Comparison of ENCODE assay signal across 9 cellular contexts in the genomic region with DNA sequence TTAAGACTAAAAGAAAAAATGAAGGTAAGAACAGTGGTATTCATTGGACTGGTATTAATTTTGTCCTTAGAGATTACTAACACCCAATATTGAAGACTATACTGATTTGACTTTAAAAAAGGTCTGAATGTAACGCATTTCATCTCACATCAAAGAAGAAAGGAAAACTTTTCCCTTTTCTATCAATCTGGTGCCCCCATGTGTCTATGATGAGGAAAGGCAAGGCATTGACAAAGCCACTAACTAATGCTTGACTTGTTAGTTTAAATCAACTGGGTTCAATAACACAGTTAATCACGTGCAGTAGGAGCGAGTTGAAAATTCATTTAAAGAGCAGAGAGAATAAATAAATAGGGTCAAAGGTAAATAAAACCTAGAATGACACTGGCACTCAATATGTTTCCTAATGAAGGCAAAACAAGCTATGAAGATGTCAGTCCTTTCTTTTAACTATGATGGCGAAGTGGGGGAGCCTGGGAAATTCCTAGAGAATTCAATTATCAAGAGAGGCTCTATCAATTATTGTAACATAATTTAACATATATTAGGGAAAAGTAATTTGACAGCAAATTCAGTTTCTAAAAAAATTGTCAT.
DNase-seq lines count a peak whose midpoint lies in the region; ATAC-seq and TF ChIP-seq lines count a peak whose summit lies in the region.
"Had no signal": no experiment of that assay in that cellular context is flagged by ENCODE, and none has a peak within 500 bp of the region (broad histone marks: within the 10 kb centered on the region; RNA-seq: fewer than 3 reads in every experiment).

No MANE protein-coding gene starts in this region.

- H3K4me3 Mint-ChIP-seq in osteocyte (ENCODE audit: unreplicated experiment): no peak overlapping the region
- no peak overlapping the region for H3K4me3 Mint-ChIP-seq in activated CD8-positive, alpha-beta memory T cell treated with anti-CD3 and anti-CD28 coated beads, Interleukin-2, amount 10 ng/mL, durations not matched to agents 7 days and 5 days
- H3K4me3 Mint-ChIP-seq: dendritic cell treated with granulocyte-macrophage colony-stimulating factor and Interleukin-4, amounts not matched to agents 40 ng/mL and 50 ng/mL, for 4 days had no signal

- no peaks in the 10 kb centered on the region for H3K9me3 ChIP-seq in GM23248 (ENCODE audit: low read depth)
- H3K9me3 ChIP-seq in OCI-LY1 (ENCODE audit: low read length): no peaks in the 10 kb centered on the region

- 27 to 28% methylated on average over 4 of the region's 4 CpGs for WGBS in GM23248 (ENCODE audit: low coverage in 1 of 2, low lambda C conversion rate in 2 of 2, missing lambda C conversion rate in 2 of 2), 2 experiments

- in situ Hi-C loops in GM23248 (cut with MboI): loop anchor here (5.0 to 10.0 kb wide), 4 partner anchors 91 to 584 kb away; no protein-coding TSS in a partner anchor

- H2AFZ ChIP-seq in GM23248 (no peak overlapping the region), OCI-LY1 (ENCODE audit: low read length) (no peak overlapping the region)

- H3K27me3 Mint-ChIP-seq in osteocyte (ENCODE audit: unreplicated experiment): no peaks in the 10 kb centered on the region
- H3K27me3 Mint-ChIP-seq in activated CD8-positive, alpha-beta memory T cell treated with anti-CD3 and anti-CD28 coated beads, Interleukin-2, amount 10 ng/mL, durations not matched to agents 7 days and 5 days: peaks cover 18% of the 10 kb centered on the region
- H3K27me3 Mint-ChIP-seq: dendritic cell treated with granulocyte-macrophage colony-stimulating factor and Interleukin-4, amounts not matched to agents 40 ng/mL and 50 ng/mL, for 4 days had no signal

- no peaks in the 10 kb centered on the region for H3K79me2 ChIP-seq in GM23248 (ENCODE audit: insufficient read depth)
- H3K79me2 ChIP-seq in OCI-LY1 (ENCODE audit: insufficient read depth, low read length): no peaks in the 10 kb centered on the region

- CTCF ChIA-PET in activated CD8-positive, alpha-beta memory T cell treated with anti-CD3 and anti-CD28 coated beads, Interleukin-2, amount 10 ng/mL, durations not matched to agents 7 days and 5 days (lab: Charles Lee): interaction anchor here (0.7 to 2.4 kb wide), 7 partner anchors 14 to 344 kb away, joined by 3 to 8 read pairs (median 4); no protein-coding TSS in a partner anchor

- TF ChIP-seq CTCF in OCI-LY1 (IDR thresholded peaks at IDR 0.05; ENCODE audit: low read length): peak; percentile 85
- peak; percentile 86 for TF ChIP-seq CTCF in osteocyte (IDR thresholded peaks at IDR 0.05)

- peak; percentile 17 to 33 for DNase-seq in AML-193 (lab: John Stamatoyannopoulos, UW)
- DNase-seq in GM23248: peak; percentile 71
- peak; percentile 6 for DNase-seq in epithelial cell of prostate (ENCODE audit: low read depth, low spot score)
- no peak for DNase-seq in osteocyte (ENCODE audit: extremely low spot score, unreplicated experiment)
- DNase-seq in activated CD8-positive, alpha-beta memory T cell treated with anti-CD3 and anti-CD28 coated beads, Interleukin-2, amount 10 ng/mL, durations not matched to agents 7 days and 5 days: no peak
- DNase-seq in stimulated activated CD4-positive, alpha-beta T cell treated with anti-CD3 and anti-CD28 coated beads, Interleukin-2, amount 100 ng/mL, for 24 hours: no peak
- no peak for DNase-seq in germinal center (ENCODE audit: low spot score)

- H3K27ac Mint-ChIP-seq in osteocyte (ENCODE audit: unreplicated experiment): no peak overlapping the region
- no peak overlapping the region for H3K27ac Mint-ChIP-seq in activated CD8-positive, alpha-beta memory T cell treated with anti-CD3 and anti-CD28 coated beads, Interleukin-2, amount 10 ng/mL, durations not matched to agents 7 days and 5 days
- H3K27ac Mint-ChIP-seq: dendritic cell treated with granulocyte-macrophage colony-stimulating factor and Interleukin-4, amounts not matched to agents 40 ng/mL and 50 ng/mL, for 4 days had no signal

- H3K36me3 Mint-ChIP-seq in osteocyte (ENCODE audit: unreplicated experiment): peaks cover 14% of the 10 kb centered on the region
- H3K36me3 Mint-ChIP-seq in activated CD8-positive, alpha-beta memory T cell treated with anti-CD3 and anti-CD28 coated beads, Interleukin-2, amount 10 ng/mL, durations not matched to agents 7 days and 5 days: peaks cover 3% of the 10 kb centered on the region

- H4K20me1 ChIP-seq in GM23248 (ENCODE audit: insufficient read depth) (no peaks in the 10 kb centered on the region), OCI-LY1 (ENCODE audit: insufficient read depth, low read length) (no peaks in the 10 kb centered on the region)

- H3K4me1 ChIP-seq in GM23248 (ENCODE audit: insufficient read depth) (no peaks in the 10 kb centered on the region; the same call in 1 of the 2 replicates), OCI-LY1 (ENCODE audit: insufficient read depth, low read length, severe bottlenecking) (peaks cover 63% of the 10 kb centered on the region)

- H3K9me3 Mint-ChIP-seq in osteocyte (ENCODE audit: unreplicated experiment): peaks cover 14% of the 10 kb centered on the region
- no peaks in the 10 kb centered on the region for H3K9me3 Mint-ChIP-seq in activated CD8-positive, alpha-beta memory T cell treated with anti-CD3 and anti-CD28 coated beads, Interleukin-2, amount 10 ng/mL, durations not matched to agents 7 days and 5 days (ENCODE audit: low read depth)
- H3K9me3 Mint-ChIP-seq: dendritic cell treated with granulocyte-macrophage colony-stimulating factor and Interleukin-4, amounts not matched to agents 40 ng/mL and 50 ng/mL, for 4 days had no signal

- no peak overlapping the region for H3K9ac ChIP-seq in GM23248
- no peak overlapping the region for H3K9ac ChIP-seq in OCI-LY1 (ENCODE audit: low read length)

- H3K4me3 ChIP-seq in GM23248 (no peak overlapping the region), OCI-LY1 (ENCODE audit: low read depth, low read length, poor library complexity, severe bottlenecking) (no peak overlapping the region)

- H3K27ac ChIP-seq in GM23248: no peak overlapping the region
- peak overlapping the region; percentile 46 for H3K27ac ChIP-seq in OCI-LY1 (ENCODE audit: low read depth, low read length, poor library complexity, severe bottlenecking)
- no peak overlapping the region for H3K27ac ChIP-seq in epithelial cell of prostate

- peaks cover 15% of the 10 kb centered on the region for H3K4me1 Mint-ChIP-seq in osteocyte (ENCODE audit: unreplicated experiment)
- peaks cover 13% of the 10 kb centered on the region for H3K4me1 Mint-ChIP-seq in activated CD8-positive, alpha-beta memory T cell treated with anti-CD3 and anti-CD28 coated beads, Interleukin-2, amount 10 ng/mL, durations not matched to agents 7 days and 5 days

- ATAC-seq in activated CD8-positive, alpha-beta memory T cell treated with anti-CD3 and anti-CD28 coated beads, Interleukin-2, amount 10 ng/mL, durations not matched to agents 7 days and 5 days: no peak

- no peaks in the 10 kb centered on the region for H3K9me2 ChIP-seq in GM23248 (ENCODE audit: insufficient read depth)
- H3K9me2 ChIP-seq in OCI-LY1 (ENCODE audit: low read depth, low read length): no peaks in the 10 kb centered on the region

- H3K27me3 ChIP-seq in GM23248 (replicated peaks; ENCODE audit: insufficient read depth): no peaks in the 10 kb centered on the region
- no peaks in the 10 kb centered on the region for H3K27me3 ChIP-seq in OCI-LY1 (ENCODE audit: insufficient read depth, low read length)

- H3K36me3 ChIP-seq in GM23248 (ENCODE audit: low read depth) (no peaks in the 10 kb centered on the region), OCI-LY1 (ENCODE audit: insufficient read depth, low read length) (peaks cover 17% of the 10 kb centered on the region; the same call in 1 of the 2 replicates)

- H3K4me2 ChIP-seq in GM23248 (ENCODE audit: unreplicated experiment) (no peak overlapping the region), OCI-LY1 (ENCODE audit: low read length) (no peak overlapping the region)

- H3F3A ChIP-seq in GM23248 (ENCODE audit: insufficient read depth) (no peaks in the 10 kb centered on the region), OCI-LY1 (ENCODE audit: insufficient read depth, low read length) (no peaks in the 10 kb centered on the region)

Comparison
In these comparisons a context has a peak if more than half of its experiments do, and no peak if none do; other contexts are left out.
1. DNase-seq: peak in AML-193 (2 of 2), GM23248 (single experiment) and epithelial cell of prostate (single experiment); none in osteocyte (single experiment), activated CD8-positive, alpha-beta memory T cell treated with anti-CD3 and anti-CD28 coated beads, Interleukin-2, amount 10 ng/mL, durations not matched to agents 7 days and 5 days (single experiment), stimulated activated CD4-positive, alpha-beta T cell treated with anti-CD3 and anti-CD28 coated beads, Interleukin-2, amount 100 ng/mL, for 24 hours (0 of 2) and germinal center (single experiment).